24 cellular contexts compared by ENCODE assay signal in the genomic region with DNA sequence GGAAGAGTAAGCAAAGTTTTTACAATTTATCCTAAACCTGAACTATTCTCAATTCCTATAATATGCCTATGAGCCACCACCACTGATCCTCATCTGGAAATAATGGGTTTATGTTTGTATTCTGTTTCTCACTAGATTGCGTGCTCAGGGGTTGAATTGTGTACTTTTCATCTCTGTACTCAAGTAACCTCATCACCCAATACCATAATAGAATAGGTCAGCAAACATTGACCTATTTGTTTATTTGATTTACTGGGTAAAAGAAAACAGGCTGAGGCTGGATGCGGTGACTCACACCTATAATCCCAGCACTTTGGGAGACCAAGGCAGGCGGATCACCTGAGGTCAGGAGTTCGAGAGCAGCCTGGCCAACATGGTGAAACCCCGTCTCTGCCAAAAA. TPM values are rescaled to one million over a fixed set of nuclear protein-coding genes. Genes with fewer than 3 reads are reported as not detected.
DNase-seq lines count a peak whose midpoint lies in the region; ATAC-seq, FAIRE-seq and TF ChIP-seq lines count a peak whose summit lies in the region.
"Had no signal": no experiment of that assay in that cellular context is flagged by ENCODE, and none has a peak within 500 bp of the region (broad histone marks: within the 10 kb centered on the region; RNA-seq: fewer than 3 reads in every experiment).

No MANE protein-coding gene starts in this region.

- H3K4me2 ChIP-seq in A549: no peak overlapping the region

- in situ Hi-C loops in ACHN (cut with HindIII; ENCODE audit: low pct_ligation_motif_present, low pct_unique_long_range_greater_than_20kb, low sequenced_read_pairs): no loop called here

- TF ChIP-seq POLR2A in A549 (IDR thresholded peaks at IDR 0.05; ENCODE audit: low read length) (no peak), erythroblast (IDR thresholded peaks at IDR 0.05; ENCODE audit: low read length) (no peak)

- no peaks in the 10 kb centered on the region for H3K36me3 ChIP-seq in MG63
- H3K36me3 ChIP-seq in bronchial epithelial cell (ENCODE audit: control insufficient read depth, insufficient read depth, low read length): no peaks in the 10 kb centered on the region

- FAIRE-seq in A549 (lab: Jason Lieb, UNC): no peak
- FAIRE-seq in bronchial epithelial cell (lab: Jason Lieb, UNC): no peak

- H3K27me3 ChIP-seq in MG63 (no peaks in the 10 kb centered on the region), bronchial epithelial cell (ENCODE audit: control insufficient read depth, insufficient read depth, low read length) (no peaks in the 10 kb centered on the region)

- ATAC-seq in A549 (peak in 1 of 2 experiments; percentile 43; a peak in 3 of 6 replicates), GM18870 (IDR thresholded peaks at IDR 0.05; ENCODE audit: unreplicated experiment) (no peak)
- ATAC-seq: T-cell had no signal

- POLR2A ChIA-PET in A549 (lab: Yijun Ruan, JAX): no interaction called here

- no peak for TF ChIP-seq RAD21 in A549 (conservative IDR thresholded peaks at IDR 0.05 in 1 of 2, IDR thresholded peaks at IDR 0.05 in 1 of 2)

- DNase-seq in A549 (ENCODE audit: low read depth in 1 of 2, low spot score in 1 of 2) (peak in 1 of 2 experiments; percentile 31), H4 (ENCODE audit: low spot score) (peak; percentile 85), MG63 (peak; percentile 45), bronchial epithelial cell (ENCODE audit: low read depth) (peak; percentile 45), erythroblast (lab: John Stamatoyannopoulos, UW) (no peak), NCI-H2171 treated with DMSO at 0.1 percent for 48 hours (lab: John Stamatoyannopoulos, UW) (no peak), ACHN (no peak)
- DNase-seq: AML-193, Caco-2, DMS79, IMR-90, Karpas-422, MV-4-11, NCI-H187 treated with DMSO at 0.1 percent for 48 hours, OCI-M1, T-cell, T1000 had no signal

- H3K9me3 ChIP-seq in A549: no peaks in the 10 kb centered on the region
- H3K9me3 ChIP-seq in MG63: no peaks in the 10 kb centered on the region
- H3K9me3 ChIP-seq: Caco-2 had no signal

- H3K4me3 ChIP-seq in A549 (no peak overlapping the region), MG63 (no peak overlapping the region), bronchial epithelial cell (ENCODE audit: low read depth, low read length) (no peak overlapping the region)

- CTCF ChIA-PET in A549 (lab: Yijun Ruan, JAX): no interaction called here

- H3K4me1 ChIP-seq in A549: no peaks in the 10 kb centered on the region

- 11% methylated on average over 5 of the region's 5 CpGs for WGBS in A549 (ENCODE audit: missing lambda C conversion rate)

- H3K27ac ChIP-seq in A549: no peak overlapping the region
- H3K27ac ChIP-seq: RWPE1 had no signal

- TF ChIP-seq EP300 in A549 (IDR thresholded peaks at IDR 0.05): no peak

- TF ChIP-seq CTCF in A549 (IDR thresholded peaks at IDR 0.05): no peak
- no peak for TF ChIP-seq CTCF in bronchial epithelial cell (IDR thresholded peaks at IDR 0.05; ENCODE audit: insufficient read depth, low read length, severe bottlenecking)

TF ChIP-seq in A549, 52 proteins besides CTCF, POLR2A, EP300 and RAD21:
- TF ChIP-seq NR3C1 (IDR thresholded peaks at IDR 0.05) (no peak), FOSL2 (IDR thresholded peaks at IDR 0.05) (no peak), FOSL2 (CRISPR knock-in tag; IDR thresholded peaks at IDR 0.05) (peak; percentile 28; the same call in 1 of the 2 replicates), CEBPB (IDR thresholded peaks at IDR 0.05) (no peak), RNF2 (IDR thresholded peaks at IDR 0.05; ENCODE audit: borderline replicate concordance, low read depth) (no peak), CBX2 (IDR thresholded peaks at IDR 0.05; ENCODE audit: borderline replicate concordance, low read depth) (no peak)
- TF ChIP-seq, protein P1, sequence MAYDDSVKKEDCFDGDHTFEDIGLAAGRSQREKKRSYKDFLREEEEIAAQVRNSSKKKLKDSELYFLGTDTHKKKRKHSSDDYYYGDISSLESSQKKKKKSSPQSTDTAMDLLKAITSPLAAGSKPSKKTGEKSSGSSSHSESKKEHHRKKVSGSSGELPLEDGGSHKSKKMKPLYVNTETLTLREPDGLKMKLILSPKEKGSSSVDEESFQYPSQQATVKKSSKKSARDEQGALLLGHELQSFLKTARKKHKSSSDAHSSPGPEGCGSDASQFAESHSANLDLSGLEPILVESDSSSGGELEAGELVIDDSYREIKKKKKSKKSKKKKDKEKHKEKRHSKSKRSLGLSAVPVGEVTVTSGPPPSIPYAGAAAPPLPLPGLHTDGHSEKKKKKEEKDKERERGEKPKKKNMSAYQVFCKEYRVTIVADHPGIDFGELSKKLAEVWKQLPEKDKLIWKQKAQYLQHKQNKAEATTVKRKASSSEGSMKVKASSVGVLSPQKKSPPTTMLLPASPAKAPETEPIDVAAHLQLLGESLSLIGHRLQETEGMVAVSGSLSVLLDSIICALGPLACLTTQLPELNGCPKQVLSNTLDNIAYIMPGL (CRISPR knock-in tag; IDR thresholded peaks at IDR 0.05; ENCODE audit: borderline replicate concordance): no peak
- TF ChIP-seq, protein P2, sequence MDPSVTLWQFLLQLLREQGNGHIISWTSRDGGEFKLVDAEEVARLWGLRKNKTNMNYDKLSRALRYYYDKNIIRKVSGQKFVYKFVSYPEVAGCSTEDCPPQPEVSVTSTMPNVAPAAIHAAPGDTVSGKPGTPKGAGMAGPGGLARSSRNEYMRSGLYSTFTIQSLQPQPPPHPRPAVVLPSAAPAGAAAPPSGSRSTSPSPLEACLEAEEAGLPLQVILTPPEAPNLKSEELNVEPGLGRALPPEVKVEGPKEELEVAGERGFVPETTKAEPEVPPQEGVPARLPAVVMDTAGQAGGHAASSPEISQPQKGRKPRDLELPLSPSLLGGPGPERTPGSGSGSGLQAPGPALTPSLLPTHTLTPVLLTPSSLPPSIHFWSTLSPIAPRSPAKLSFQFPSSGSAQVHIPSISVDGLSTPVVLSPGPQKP (IDR thresholded peaks at IDR 0.05; ENCODE audit: low read depth, low read length): no peak

RNA-seq across cellular contexts. Expression of a gene that starts 5.4 kb away (rescaled TPM):
- not detected in 2 replicates for polyA plus RNA-seq in A549 (2011; rRNA removed)
- not detected in 2 replicates for polyA plus RNA-seq in A549 (2012; cell fraction: cytosol; rRNA removed)
- not detected in 2 replicates for polyA plus RNA-seq in A549 (2012; cell fraction: nucleus; rRNA removed)
- not detected in 3 replicates for polyA plus RNA-seq in A549 (2017; fragmentation: RNase III; extraction: RNeasy Plus Mini Kit Qiagen cat#74134 plus additional on column Dnase treatment)
- not detected in 2 replicates for polyA minus RNA-seq in A549 (2011; rRNA and poly(A)+ RNA removed)
- total RNA-seq in H4 (2014; rRNA removed; shearing (Covaris generic)): 0.41 and 1.5 TPM in 2 replicates
- 0.12 TPM in 1 of 2 replicates, not detected in the other for total RNA-seq in MG63 (2014; rRNA removed; shearing (Covaris generic); ENCODE audit: low replicate concordance)
- total RNA-seq in bronchial epithelial cell: not detected in 2 replicates
- total RNA-seq: Caco-2, G401, HT-29, IMR-90, NCI-H460, SK-MEL-5, T-cell had no signal
- polyA plus RNA-seq: CD14-positive monocyte, IMR-90 had no signal

RNA-seq across cellular contexts. Expression of a gene that starts 25.9 kb away (rescaled TPM):
- polyA plus RNA-seq in A549 (2011; rRNA removed): 0.04 TPM in 1 of 2 replicates, not detected in the other
- not detected in 2 replicates for polyA plus RNA-seq in A549 (2012; cell fraction: cytosol; rRNA removed)
- polyA plus RNA-seq in A549 (2012; cell fraction: nucleus; rRNA removed): not detected in 2 replicates
- polyA plus RNA-seq in A549 (2017; fragmentation: RNase III; extraction: RNeasy Plus Mini Kit Qiagen cat#74134 plus additional on column Dnase treatment): not detected in 3 replicates
- polyA minus RNA-seq in A549 (2011; rRNA and poly(A)+ RNA removed): not detected in 2 replicates
- total RNA-seq in H4 (2014; rRNA removed; shearing (Covaris generic)): 46.7 and 64.3 TPM in 2 replicates
- total RNA-seq in MG63 (2014; rRNA removed; shearing (Covaris generic); ENCODE audit: low replicate concordance): 6.5 and 17.8 TPM in 2 replicates
- 0.13 and 0.26 TPM in 2 replicates for total RNA-seq in bronchial epithelial cell
- total RNA-seq: Caco-2, G401, HT-29, NCI-H460, T-cell had no signal
- polyA plus RNA-seq: CD14-positive monocyte had no signal

Comparison
In these comparisons a context has a peak if more than half of its experiments do, and no peak if none do; other contexts are left out.
1. DNase-seq: peak in H4 (single experiment), MG63 (single experiment) and bronchial epithelial cell (single experiment); none in erythroblast (0 of 2), NCI-H2171 treated with DMSO at 0.1 percent for 48 hours (single experiment) and ACHN (single experiment).